ENCODE assay signal across 17 cellular contexts in genomic region chr7:2001601-2002442, GRCh38.
DNase-seq lines count a peak whose midpoint lies in the region; ATAC-seq and TF ChIP-seq lines count a peak whose summit lies in the region.
"Had no signal": no experiment of that assay in that cellular context is flagged by ENCODE, and none has a peak within 500 bp of the region (broad histone marks: within the 10 kb centered on the region; RNA-seq: fewer than 3 reads in every experiment).

No MANE protein-coding gene starts in this region.

- intact Hi-C loops in right cardiac atrium (cut with DNase I) = no loop called here
- intact Hi-C loops in posterior vena cava (cut with DNase I) = loop anchor here in 1 of 2 donors (2.0 kb wide), 1 partner anchor 41 kb away; no protein-coding TSS in a partner anchor
- intact Hi-C loops in testis (cut with DNase I; ENCODE audit: low total_unique reads) = no loop called here

- H3K27ac ChIP-seq in GM23338 (ENCODE audit: low read depth) = no peak overlapping the region
- H3K27ac ChIP-seq in WERI-Rb-1 = 0 out of 2 replicates have a peak overlapping the region, but pooled peaks have one; percentile 18
- no peak overlapping the region for H3K27ac ChIP-seq in right cardiac atrium (ENCODE audit: low read length)
- no peak overlapping the region for H3K27ac ChIP-seq in testis
- H3K27ac ChIP-seq: neutrophil, thyroid gland had no signal

- no peaks in the 10 kb centered on the region for H3K36me3 ChIP-seq in GM23338 (ENCODE audit: insufficient read depth)
- H3K36me3 ChIP-seq in WERI-Rb-1 = 0 out of 2 replicates have a peak, but pooled peaks cover 5% of the 10 kb centered on the region
- no peaks in the 10 kb centered on the region for H3K36me3 ChIP-seq in testis (ENCODE audit: low read depth, missing control alignments)
- H3K36me3 ChIP-seq: MG63, thyroid gland had no signal

- no peak overlapping the region for H3K4me3 ChIP-seq in GM23338
- no peak overlapping the region for H3K4me3 ChIP-seq in WERI-Rb-1 (ENCODE audit: low read depth, low read length)
- H3K4me3 ChIP-seq in right cardiac atrium (ENCODE audit: low read length) = no peak overlapping the region
- H3K4me3 ChIP-seq in testis = no peak overlapping the region
- H3K4me3 ChIP-seq: MG63, thyroid gland had no signal

- TF ChIP-seq CTCF in GM23338 (conservative IDR thresholded peaks at IDR 0.05; ENCODE audit: low read depth in 2 of 2) (no peak), WERI-Rb-1 (IDR thresholded peaks at IDR 0.05; ENCODE audit: low read depth, low read length) (no peak), testis (IDR thresholded peaks at IDR 0.05) (no peak)

- H3K27ac Mint-ChIP-seq in GM23338 = peak overlapping the region; percentile 72; the same call in 1 of the 2 replicates

- WGBS in right cardiac atrium = 85% methylated on average over 33 of the region's 33 CpGs
- WGBS in testis, 2 donors = 85 to 94% methylated on average over 13 to 33 of the region's 33 CpGs

- H3K9me2 ChIP-seq in GM23338 (ENCODE audit: insufficient read depth) = no peaks in the 10 kb centered on the region

- H3F3A ChIP-seq in GM23338 (replicated peaks; ENCODE audit: low read depth) = no peaks in the 10 kb centered on the region

- H3K36me3 Mint-ChIP-seq in GM23338 (ENCODE audit: low read depth) = no peaks in the 10 kb centered on the region

- H3K4me2 ChIP-seq in GM23338 = no peak overlapping the region

- DNase-seq in GM23338 (ENCODE audit: low spot score) = no peak
- no peak for DNase-seq in WERI-Rb-1
- peak; percentile 11 to 55 (median 31) for DNase-seq in right cardiac atrium
- peak; percentile 65 for DNase-seq in posterior vena cava (ENCODE audit: low spot score)
- no peak for DNase-seq in testis
- no peak for DNase-seq in SIG-M5 (lab: John Stamatoyannopoulos, UW)
- DNase-seq in NCI-H82 (lab: John Stamatoyannopoulos, UW) = no peak
- DNase-seq: activated CD4-positive, alpha-beta T cell treated with anti-CD3 and anti-CD28 coated beads, Interleukin-2, amount 50 U/mL, for 4 hours; foreskin fibroblast; HCEC 1CT; MG63; NCI-H2029; NCI-H524 treated with DMSO at 0.1 percent for 48 hours; stimulated activated CD4-positive, alpha-beta T cell treated with anti-CD3 and anti-CD28 coated beads, Interleukin-4, amount 100 ng/mL, for 4 hours; thyroid gland had no signal

- no peaks in the 10 kb centered on the region for H3K4me1 Mint-ChIP-seq in GM23338

- H2AFZ ChIP-seq in GM23338 = no peak overlapping the region

- no peaks in the 10 kb centered on the region for H4K20me1 ChIP-seq in GM23338 (replicated peaks; ENCODE audit: insufficient read depth)

- TF ChIP-seq POLR2A in testis (IDR thresholded peaks at IDR 0.05) = no peak

- no peaks in the 10 kb centered on the region for H3K9me3 Mint-ChIP-seq in GM23338

- H3K27me3 ChIP-seq in GM23338 (ENCODE audit: insufficient read depth) = no peaks in the 10 kb centered on the region
- H3K27me3 ChIP-seq in WERI-Rb-1 (ENCODE audit: insufficient read depth, low read depth, severe bottlenecking) = no peaks in the 10 kb centered on the region
- no peaks in the 10 kb centered on the region for H3K27me3 ChIP-seq in right cardiac atrium (ENCODE audit: control insufficient read depth, insufficient read depth)
- no peaks in the 10 kb centered on the region for H3K27me3 ChIP-seq in testis
- H3K27me3 ChIP-seq: MG63, neutrophil, thyroid gland had no signal

- ATAC-seq in GM23338 (no peak), right cardiac atrium (no peak), GM18858 (IDR thresholded peaks at IDR 0.05; ENCODE audit: unreplicated experiment) (no peak)

- peaks cover 8% of the 10 kb centered on the region for H3K27me3 Mint-ChIP-seq in GM23338 (ENCODE audit: insufficient read depth, low read depth, poor library complexity)

- no peak overlapping the region for H3K4me3 Mint-ChIP-seq in GM23338

- H3K79me2 ChIP-seq in GM23338 (replicated peaks; ENCODE audit: insufficient read depth) = 0 out of 2 replicates have a peak, but pooled peaks cover 2% of the 10 kb centered on the region

- H3K4me1 ChIP-seq in GM23338 (ENCODE audit: insufficient read depth) (no peaks in the 10 kb centered on the region), right cardiac atrium (ENCODE audit: control insufficient read depth, insufficient read depth, low read length) (no peaks in the 10 kb centered on the region), testis (peaks cover 9% of the 10 kb centered on the region)

- H3K9me3 ChIP-seq in WERI-Rb-1 (ENCODE audit: severe bottlenecking) = no peaks in the 10 kb centered on the region
- H3K9me3 ChIP-seq in right cardiac atrium (ENCODE audit: control insufficient read depth, low read length) = no peaks in the 10 kb centered on the region
- no peaks in the 10 kb centered on the region for H3K9me3 ChIP-seq in testis
- H3K9me3 ChIP-seq: MG63, neutrophil, thyroid gland had no signal

TF ChIP-seq in GM23338, 12 proteins besides CTCF, POLR2A, EP300 and RAD21 (continues in another document):
- TF ChIP-seq NANOG (IDR thresholded peaks at IDR 0.05; ENCODE audit: borderline replicate concordance) = no peak
- TF ChIP-seq ZNF114 (CRISPR knock-in tag; IDR thresholded peaks at IDR 0.05) = no peak
- no peak for TF ChIP-seq ETS1 (IDR thresholded peaks at IDR 0.05)
- TF ChIP-seq ZNF462 (CRISPR knock-in tag; IDR thresholded peaks at IDR 0.05) = no peak
- TF ChIP-seq JUNB (IDR thresholded peaks at IDR 0.05; ENCODE audit: unreplicated experiment) = no peak
- no peak for TF ChIP-seq EZH2 (IDR thresholded peaks at IDR 0.05; ENCODE audit: low read depth, unreplicated experiment)
- no peak for TF ChIP-seq POLR2AphosphoS5 (IDR thresholded peaks at IDR 0.05; ENCODE audit: low read depth)
- no peak for TF ChIP-seq STAT1 (IDR thresholded peaks at IDR 0.05; ENCODE audit: unreplicated experiment)
- TF ChIP-seq CREB1 (CRISPR knock-in tag; IDR thresholded peaks at IDR 0.05; ENCODE audit: low read depth) = no peak

Comparison
In these comparisons a context has a peak if more than half of its experiments do, and no peak if none do; other contexts are left out.
1. DNase-seq: peak in right cardiac atrium (3 of 3) and posterior vena cava (single experiment); none in GM23338 (single experiment), WERI-Rb-1 (single experiment), testis (single experiment), SIG-M5 (single experiment) and NCI-H82 (single experiment).